24 cellular contexts compared by ENCODE assay signal in the genomic region with DNA sequence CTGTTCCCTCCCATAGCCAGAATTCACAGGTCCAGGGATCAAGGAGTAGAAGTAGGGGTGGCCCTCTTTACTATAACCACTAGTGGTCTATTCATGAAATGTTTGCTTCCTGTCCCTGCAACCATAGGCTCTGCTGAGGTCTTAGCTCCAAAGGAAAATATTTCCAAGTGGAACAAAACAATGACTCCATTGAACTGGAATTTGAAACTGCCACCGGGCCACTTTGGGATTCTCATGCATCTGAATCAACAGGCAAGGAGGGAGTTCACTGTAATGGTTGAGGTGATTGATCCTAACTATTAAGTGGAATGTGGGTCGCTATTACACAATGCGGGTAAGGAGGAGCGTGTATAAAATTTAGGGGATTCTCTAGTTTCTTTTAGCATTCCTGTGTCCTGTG.
A peak's percentile ranks its signal among the peaks of the same experiment; 100 is the strongest.
DNase-seq lines count a peak whose midpoint lies in the region; ATAC-seq and TF ChIP-seq lines count a peak whose summit lies in the region.
"Had no signal": no experiment of that assay in that cellular context is flagged by ENCODE, and none has a peak within 500 bp of the region (broad histone marks: within the 10 kb centered on the region; RNA-seq: fewer than 3 reads in every experiment).

No MANE protein-coding gene starts in this region.

- DNase-seq in ELR (ENCODE audit: low read depth) (peak; percentile 8), SW480 (ENCODE audit: low spot score) (peak; percentile 35), foreskin melanocyte (peak; percentile 76), renal cortical epithelial cell (ENCODE audit: low read depth) (peak; percentile 63), right atrium auricular region (ENCODE audit: low spot score) (no peak), activated gamma-delta T cell treated with Interleukin-2 at 50 U/mL for 16 hours (no peak)
- DNase-seq: activated CD4-positive, alpha-beta T cell treated with anti-CD3 and anti-CD28 coated beads for 36 hours; activated naive CD4-positive, alpha-beta T cell treated with anti-CD3 and anti-CD28 coated beads, Interleukin-2, amount 10 ng/mL, durations not matched to agents 7 days and 5 days; activated T-cell treated with anti-CD3 and anti-CD28 coated beads, Interleukin-2, amount 50 U/mL, for 48 hours; CD4-positive, CD25-positive, alpha-beta regulatory T cell; DMS 273 treated with DMSO at 0.1 percent for 48 hours; effector CD4-positive, alpha-beta T cell; left ventricle myocardium superior; mucosa of descending colon; NCI-H187; NCI-H226; NCI-H82; OCI-M1; posterior cingulate gyrus; Right ventricle myocardium superior; T-cell had no signal

- no peaks in the 10 kb centered on the region for H3K4me1 ChIP-seq in right atrium auricular region
- H3K4me1 ChIP-seq: esophagus muscularis mucosa had no signal

- peaks cover 0 to 6% of the 10 kb centered on the region in 2 donors for H3K9me3 ChIP-seq in right atrium auricular region
- H3K9me3 ChIP-seq: mucosa of descending colon had no signal

- no peak overlapping the region for H3K27ac ChIP-seq in right atrium auricular region
- H3K27ac ChIP-seq: esophagus muscularis mucosa had no signal

- H3K4me3 ChIP-seq in right atrium auricular region: no peak overlapping the region
- H3K4me3 ChIP-seq: esophagus muscularis mucosa, GM12878, mucosa of descending colon had no signal

- H3K27me3 ChIP-seq in right atrium auricular region: no peaks in the 10 kb centered on the region
- H3K27me3 ChIP-seq: esophagus muscularis mucosa had no signal

- no peak for TF ChIP-seq CTCF in right atrium auricular region (IDR thresholded peaks at IDR 0.05)

- H3K36me3 ChIP-seq in right atrium auricular region: no peaks in the 10 kb centered on the region
- H3K36me3 ChIP-seq: esophagus muscularis mucosa had no signal

- no peak for ATAC-seq in GM18867 (IDR thresholded peaks at IDR 0.05; ENCODE audit: unreplicated experiment)
- ATAC-seq: activated CD4-positive, alpha-beta T cell treated with anti-CD3 and anti-CD28 coated beads for 36 hours; GM12878; left ventricle myocardium superior; mucosa of descending colon; T-cell had no signal

Comparison
In these comparisons a context has a peak if more than half of its experiments do, and no peak if none do; other contexts are left out.
1. DNase-seq: peak in ELR (single experiment), SW480 (single experiment), foreskin melanocyte (single experiment) and renal cortical epithelial cell (single experiment); none in right atrium auricular region (single experiment) and activated gamma-delta T cell treated with Interleukin-2 at 50 U/mL for 16 hours (single experiment).